In the genomic region with DNA sequence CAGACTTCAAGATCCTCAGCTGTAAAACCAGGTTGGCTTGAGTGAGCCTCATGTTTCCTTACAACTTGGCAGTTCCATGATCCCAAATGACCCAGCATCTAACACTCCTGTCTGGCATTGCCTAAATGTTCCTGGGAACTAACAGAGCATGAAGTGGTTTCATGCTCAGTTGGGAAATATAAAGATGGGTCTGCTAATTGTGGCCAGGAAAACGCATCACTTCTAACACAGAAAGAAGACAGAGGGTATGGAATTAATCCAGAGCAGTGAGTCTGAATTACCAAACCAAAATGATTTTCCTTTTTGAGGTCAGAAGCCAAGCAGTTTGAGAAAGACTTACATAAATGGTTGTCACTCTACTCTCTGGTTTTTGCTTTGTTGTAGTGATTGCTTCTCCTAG, we compare ENCODE assay signal across 22 cellular contexts.
"Had no signal": no experiment of that assay in that cellular context is flagged by ENCODE, and none has a peak within 500 bp of the region (broad histone marks: within the 10 kb centered on the region; RNA-seq: fewer than 3 reads in every experiment).

No MANE protein-coding gene starts in this region.

- H3K27me3 ChIP-seq: breast epithelium, stomach, suprapubic skin, tibial artery, upper lobe of right lung had no signal

- DNase-seq: activated CD4-positive, alpha-beta T cell treated with anti-CD3 and anti-CD28 coated beads for 36 hours; activated CD4-positive, CD25-positive, alpha-beta regulatory T cell; activated CD8-positive, alpha-beta memory T cell treated with anti-CD3 and anti-CD28 coated beads, Interleukin-2, amount 10 ng/mL, durations not matched to agents 7 days and 5 days; activated CD8-positive, alpha-beta T cell treated with anti-CD3 and anti-CD28 coated beads, Interleukin-2, amount 10 ng/mL, durations not matched to agents 7 days and 5 days; activated effector memory CD4-positive, alpha-beta T cell treated with anti-CD3 and anti-CD28 coated beads, Interleukin-2, amount 50 U/mL, for 16 hours; activated naive CD4-positive, alpha-beta T cell treated with anti-CD3 and anti-CD28 coated beads, Interleukin-2, amount 10 ng/mL, durations not matched to agents 7 days and 5 days; activated naive CD8-positive, alpha-beta T cell treated with anti-CD3 and anti-CD28 coated beads, Interleukin-2, amount 10 ng/mL, durations not matched to agents 7 days and 5 days; amygdala; endodermal cell; foreskin melanocyte; left cardiac atrium; naive thymus-derived CD8-positive, alpha-beta T cell; occipital lobe; right cardiac atrium; stimulated activated CD4-positive, alpha-beta T cell treated with anti-CD3 and anti-CD28 coated beads, Interleukin-15, amount 100 ng/mL, for 24 hours; stimulated activated CD4-positive, alpha-beta T cell treated with anti-CD3 and anti-CD28 coated beads, Interleukin-2, amount 100 ng/mL, for 24 hours; stimulated activated naive B cell treated with anti-CD40 and anti-IgM and Interleukin-4, amounts not matched to agents 10 μg/mL and 1 μg/mL and 100 μg/mL, for 72 hours; stomach; tibial artery; upper lobe of right lung had no signal

- H3K4me1 ChIP-seq: breast epithelium, stomach, suprapubic skin, tibial artery, upper lobe of right lung had no signal

- H3K36me3 ChIP-seq: breast epithelium, stomach, suprapubic skin, tibial artery, upper lobe of right lung had no signal

- H3K4me3 ChIP-seq: breast epithelium, stomach, suprapubic skin, tibial artery, upper lobe of right lung had no signal

- H3K9me3 ChIP-seq: stomach, suprapubic skin, tibial artery, upper lobe of right lung had no signal

- H3K27ac ChIP-seq: breast epithelium, stomach, suprapubic skin, tibial artery, upper lobe of right lung had no signal
